Comparison of ENCODE assay signal across 1 cellular context in the genomic region with DNA sequence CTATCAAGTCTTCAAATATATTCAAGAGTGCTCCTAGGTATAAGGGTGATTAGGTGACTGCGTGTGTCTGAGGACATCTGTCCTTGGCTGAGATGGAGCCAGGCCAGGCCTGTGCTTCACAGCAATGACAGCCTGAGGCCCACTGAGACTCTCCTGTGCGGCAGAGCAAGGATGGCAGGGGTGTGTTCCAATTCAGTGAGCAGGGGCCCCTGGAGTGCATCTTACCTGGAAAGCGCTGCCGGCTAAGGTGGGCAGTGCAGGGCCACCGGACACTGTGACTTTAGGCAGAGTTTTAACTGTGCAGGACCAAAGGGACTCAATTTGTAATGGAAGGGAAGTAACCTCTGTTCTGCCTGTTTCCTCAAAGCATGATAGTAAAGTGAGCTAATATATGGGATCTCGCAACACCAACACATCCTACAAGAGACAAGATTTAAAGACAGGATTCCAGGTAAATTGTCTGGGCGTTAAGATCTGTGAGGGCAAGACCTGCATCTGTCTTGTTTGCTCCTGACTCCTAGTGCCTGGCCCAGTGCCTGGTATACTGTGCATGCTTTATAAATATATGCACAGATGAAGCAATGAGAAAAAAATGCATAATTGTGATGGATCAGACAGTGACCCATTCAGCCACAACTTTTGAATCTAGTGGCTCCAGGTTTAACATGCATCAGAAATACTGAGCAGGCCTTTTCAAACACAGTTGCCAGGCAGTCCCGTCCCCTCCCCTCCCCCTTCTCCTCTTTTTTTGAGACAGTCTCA.
TF ChIP-seq lines count a peak whose summit lies in the region.

No MANE protein-coding gene starts in this region.

TF ChIP-seq in H1, 55 proteins besides CTCF, POLR2A, EP300 and RAD21:
- TF ChIP-seq GTF2F1 (IDR thresholded peaks at IDR 0.05; ENCODE audit: borderline replicate concordance, low read depth, low read length): no peak
- TF ChIP-seq, protein P1, sequence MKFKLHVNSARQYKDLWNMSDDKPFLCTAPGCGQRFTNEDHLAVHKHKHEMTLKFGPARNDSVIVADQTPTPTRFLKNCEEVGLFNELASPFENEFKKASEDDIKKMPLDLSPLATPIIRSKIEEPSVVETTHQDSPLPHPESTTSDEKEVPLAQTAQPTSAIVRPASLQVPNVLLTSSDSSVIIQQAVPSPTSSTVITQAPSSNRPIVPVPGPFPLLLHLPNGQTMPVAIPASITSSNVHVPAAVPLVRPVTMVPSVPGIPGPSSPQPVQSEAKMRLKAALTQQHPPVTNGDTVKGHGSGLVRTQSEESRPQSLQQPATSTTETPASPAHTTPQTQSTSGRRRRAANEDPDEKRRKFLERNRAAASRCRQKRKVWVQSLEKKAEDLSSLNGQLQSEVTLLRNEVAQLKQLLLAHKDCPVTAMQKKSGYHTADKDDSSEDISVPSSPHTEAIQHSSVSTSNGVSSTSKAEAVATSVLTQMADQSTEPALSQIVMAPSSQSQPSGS (IDR thresholded peaks at IDR 0.05; ENCODE audit: low read length): no peak
